ENCODE assay signal across 1 cellular context in genomic region chr11:9396310-9396709, GRCh38.
TF ChIP-seq lines count a peak whose summit lies in the region.

No MANE protein-coding gene starts in this region.

TF ChIP-seq in GM23338, 12 proteins besides CTCF, POLR2A, EP300 and RAD21 (continued from another document):
- no peak for TF ChIP-seq ZNF114 (CRISPR knock-in tag; IDR thresholded peaks at IDR 0.05)
- no peak for TF ChIP-seq ZNF462 (CRISPR knock-in tag; IDR thresholded peaks at IDR 0.05)
- TF ChIP-seq EZH2phosphoT487 (IDR thresholded peaks at IDR 0.05; ENCODE audit: unreplicated experiment) = no peak
- TF ChIP-seq CREB1 (CRISPR knock-in tag; IDR thresholded peaks at IDR 0.05; ENCODE audit: low read depth) = no peak
